In the genomic region with DNA sequence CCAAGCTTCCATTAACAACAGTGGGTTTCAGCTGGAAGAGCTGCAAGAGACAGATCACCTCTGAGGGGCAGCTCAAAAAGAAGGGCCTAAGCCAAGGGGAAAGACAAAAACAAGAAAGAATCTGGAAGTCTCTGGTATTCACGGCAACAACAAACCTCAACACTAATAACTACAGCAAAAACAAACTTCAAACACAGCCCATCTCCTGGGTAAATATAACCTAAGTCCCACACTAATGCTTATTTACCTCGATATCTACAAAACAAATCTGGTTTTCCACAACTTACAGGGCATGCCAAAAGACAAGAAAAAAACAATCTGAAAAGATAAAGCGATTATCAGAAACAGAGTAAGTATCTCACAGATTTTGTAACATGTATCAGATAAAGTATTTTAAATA, we compare ENCODE assay signal across 1 cellular context.
TF ChIP-seq lines count a peak whose summit lies in the region.

No MANE protein-coding gene starts in this region.

TF ChIP-seq in WTC11, 78 proteins besides CTCF, POLR2A, EP300 and RAD21 (continued from another document):
- TF ChIP-seq, protein P1, sequence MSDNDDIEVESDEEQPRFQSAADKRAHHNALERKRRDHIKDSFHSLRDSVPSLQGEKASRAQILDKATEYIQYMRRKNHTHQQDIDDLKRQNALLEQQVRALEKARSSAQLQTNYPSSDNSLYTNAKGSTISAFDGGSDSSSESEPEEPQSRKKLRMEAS (CRISPR knock-in tag; IDR thresholded peaks at IDR 0.05): no peak
TF ChIP-seq in WTC11: peak in this region for 0.
